13 cellular contexts compared by ENCODE assay signal in the genomic region with DNA sequence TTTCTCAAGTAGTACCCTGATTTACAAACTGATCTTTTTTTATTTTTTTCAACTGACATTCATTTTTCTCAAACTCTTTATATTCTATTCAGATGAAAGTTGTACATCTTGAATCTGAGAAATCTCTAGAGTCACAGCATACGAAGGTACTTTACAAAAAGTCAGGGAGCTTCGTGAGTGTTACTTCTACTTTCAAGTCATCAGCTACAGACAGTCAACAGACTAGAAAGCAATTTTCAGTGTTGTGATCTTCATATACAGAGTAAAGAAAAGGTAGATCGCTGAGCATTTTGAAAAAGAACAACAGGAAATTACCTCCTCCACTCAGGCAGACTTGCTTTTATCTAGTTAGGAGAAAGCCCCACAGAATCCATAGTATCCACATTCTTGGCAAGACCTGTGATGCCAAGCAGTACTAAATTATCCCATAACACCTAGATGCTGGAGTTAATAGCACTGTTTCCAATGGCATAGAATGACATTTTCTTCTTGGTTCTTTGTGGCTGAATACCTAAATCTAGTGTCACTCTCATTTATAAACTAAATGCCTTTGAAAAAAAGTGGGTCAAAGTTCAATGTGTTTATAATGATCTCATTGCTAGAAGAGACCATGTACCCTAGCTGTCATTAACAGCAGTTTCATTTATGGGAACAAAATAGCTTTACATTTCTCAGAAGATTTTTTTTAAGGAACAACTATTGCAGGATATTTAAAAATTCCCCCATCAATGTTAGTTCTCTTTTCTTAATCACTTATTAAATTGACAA. TPM values are rescaled to one million over a fixed set of nuclear protein-coding genes. Genes with fewer than 3 reads are reported as not detected.
A peak's percentile ranks its signal among the peaks of the same experiment; 100 is the strongest.
DNase-seq lines count a peak whose midpoint lies in the region; ATAC-seq lines count a peak whose summit lies in the region.
"Had no signal": no experiment of that assay in that cellular context is flagged by ENCODE, and none has a peak within 500 bp of the region (broad histone marks: within the 10 kb centered on the region; RNA-seq: fewer than 3 reads in every experiment).

No MANE protein-coding gene starts in this region.

- H3K4me1 Mint-ChIP-seq in CD4-positive, CD25-positive, alpha-beta regulatory T cell, result peaks cover 28 to 37% (median 30%) of the 10 kb centered on the region in 4 donors
- H3K4me1 Mint-ChIP-seq: nephron progenitor cell had no signal

- peak overlapping the region; percentile 16 to 93 (median 85) for H3K27ac Mint-ChIP-seq in CD4-positive, CD25-positive, alpha-beta regulatory T cell
- H3K27ac Mint-ChIP-seq: nephron progenitor cell had no signal

- H3K36me3 ChIP-seq in CD4-positive, CD25-positive, alpha-beta regulatory T cell (ENCODE audit: control insufficient read depth, insufficient read depth, low read length), result no peaks in the 10 kb centered on the region
- H3K36me3 ChIP-seq: BLaER1 treated with 17β-estradiol and CSF1 and Interleukin-3, amounts not matched to agents 10 nM and 100 nM; SJSA1 had no signal

- H3K4me1 ChIP-seq in CD4-positive, CD25-positive, alpha-beta regulatory T cell (ENCODE audit: control insufficient read depth, insufficient read depth, low read length, poor library complexity, severe bottlenecking), result peaks cover 19% of the 10 kb centered on the region
- H3K4me1 ChIP-seq: BLaER1 treated with 17β-estradiol and CSF1 and Interleukin-3, amounts not matched to agents 10 nM and 100 nM; SJSA1 had no signal

- in situ Hi-C loops in G401 (cut with HindIII; ENCODE audit: low sequenced_read_pairs), result no loop called here

- peaks cover 2% of the 10 kb centered on the region for H3K27me3 ChIP-seq in CD4-positive, CD25-positive, alpha-beta regulatory T cell (ENCODE audit: control insufficient read depth, insufficient read depth, low read length)
- H3K27me3 ChIP-seq: BLaER1 treated with 17β-estradiol and CSF1 and Interleukin-3, amounts not matched to agents 10 nM and 100 nM had no signal

- H3K27ac ChIP-seq in CD4-positive, CD25-positive, alpha-beta regulatory T cell (ENCODE audit: insufficient read depth, low read length, poor library complexity, severe bottlenecking), result no peak overlapping the region
- H3K27ac ChIP-seq: BLaER1 treated with 17β-estradiol and CSF1 and Interleukin-3, amounts not matched to agents 10 nM and 100 nM; GM23248; SJSA1 had no signal

- ATAC-seq in CD4-positive, CD25-positive, alpha-beta regulatory T cell (ENCODE audit: low read depth in 2 of 2), result peak; percentile 36 to 62
- ATAC-seq in GM18858 (IDR thresholded peaks at IDR 0.05; ENCODE audit: unreplicated experiment), result peak; percentile 76
- ATAC-seq in GM21786 (IDR thresholded peaks at IDR 0.05; ENCODE audit: unreplicated experiment), result peak; percentile 74
- peak; percentile 44 for ATAC-seq in HG03521 (IDR thresholded peaks at IDR 0.05; ENCODE audit: unreplicated experiment)

- peak in 2 of 3 donors; percentile 20 to 60 for DNase-seq in CD4-positive, CD25-positive, alpha-beta regulatory T cell
- no peak for DNase-seq in ecto neural progenitor cell (ENCODE audit: low spot score)
- DNase-seq in NCI-H1694 (lab: John Stamatoyannopoulos, UW), result no peak
- no peak for DNase-seq in NCI-H510A treated with DMSO at 0.1 percent for 48 hours (lab: John Stamatoyannopoulos, UW)
- DNase-seq in G401 (ENCODE audit: low spot score), result no peak
- DNase-seq: activated CD4-positive, CD25-positive, alpha-beta regulatory T cell treated with anti-CD3 and anti-CD28 coated beads, Interleukin-2, amount 50 U/mL, for 72 hours; GM23248; nephron progenitor cell had no signal

- H3K9me3 Mint-ChIP-seq in CD4-positive, CD25-positive, alpha-beta regulatory T cell, result no peaks in the 10 kb centered on the region
- H3K9me3 Mint-ChIP-seq: nephron progenitor cell had no signal

- peaks cover 6% of the 10 kb centered on the region for H3K27me3 Mint-ChIP-seq in CD4-positive, CD25-positive, alpha-beta regulatory T cell

- H3K36me3 Mint-ChIP-seq in CD4-positive, CD25-positive, alpha-beta regulatory T cell, result no peaks in the 10 kb centered on the region

- H3K9me3 ChIP-seq in CD4-positive, CD25-positive, alpha-beta regulatory T cell (ENCODE audit: control insufficient read depth in 2 of 2, low read length in 2 of 2), result no peaks in the 10 kb centered on the region
- H3K9me3 ChIP-seq: BLaER1 treated with 17β-estradiol and CSF1 and Interleukin-3, amounts not matched to agents 10 nM and 100 nM; SJSA1 had no signal

- H3K4me3 Mint-ChIP-seq in CD4-positive, CD25-positive, alpha-beta regulatory T cell, result peak overlapping the region in 3 of 4 donors; percentile 6 to 35 (median 27)
- H3K4me3 Mint-ChIP-seq: nephron progenitor cell had no signal

- H3K4me3 ChIP-seq in CD4-positive, CD25-positive, alpha-beta regulatory T cell (ENCODE audit: low read depth, low read length), result peak overlapping the region; percentile 45
- H3K4me3 ChIP-seq: BLaER1 treated with 17β-estradiol and CSF1 and Interleukin-3, amounts not matched to agents 10 nM and 100 nM; GM23248; SJSA1 had no signal

RNA-seq across cellular contexts. Expression of gene ZNF800, which starts 12.0 kb away (rescaled TPM):
- 81.0 TPM for total RNA-seq in CD4-positive, CD25-positive, alpha-beta regulatory T cell
- 10 to 100 TPM; 44.8 to 59.5 (median 51.0) TPM for polyA plus RNA-seq in CD4-positive, CD25-positive, alpha-beta regulatory T cell
- total RNA-seq in G401 (2014; rRNA removed; shearing (Covaris generic)), result 8.1 and 9.4 TPM in 2 replicates

Comparison
In these comparisons a context has a peak if more than half of its experiments do, and no peak if none do; other contexts are left out.
1. DNase-seq: peak in CD4-positive, CD25-positive, alpha-beta regulatory T cell (2 of 3); none in ecto neural progenitor cell (single experiment), NCI-H1694 (single experiment), NCI-H510A treated with DMSO at 0.1 percent for 48 hours (single experiment) and G401 (single experiment).
2. Peak in every context shown above with its lines, with median percentiles within 50 percentile points of each other: ATAC-seq.